In genomic region chr19:4403005-4403761, GRCh38 we compare ENCODE assay signal across 8 cellular contexts. TPM values are rescaled to one million over a fixed set of nuclear protein-coding genes. Genes with fewer than 3 reads are reported as not detected.
DNase-seq lines count a peak whose midpoint lies in the region; ATAC-seq and TF ChIP-seq lines count a peak whose summit lies in the region.

No MANE protein-coding gene starts in this region.

- TF ChIP-seq POLR2A in NB4 (IDR thresholded peaks at IDR 0.05; ENCODE audit: extremely low read depth, insufficient read length) = no peak

- peak overlapping the region; percentile 16 for H2BK12ac ChIP-seq in neuronal stem cell (ENCODE audit: low read length)

- peaks cover 62% of the 10 kb centered on the region for H3K4me1 ChIP-seq in DND-41 (ENCODE audit: insufficient read depth, low read length)
- peaks cover 29% of the 10 kb centered on the region for H3K4me1 ChIP-seq in effector memory CD4-positive, alpha-beta T cell (ENCODE audit: control insufficient read depth, insufficient read depth, low read length, poor library complexity, severe bottlenecking)
- peaks cover 7 to 15% of the 10 kb centered on the region in 2 donors for H3K4me1 ChIP-seq in neuronal stem cell (ENCODE audit: control insufficient read depth in 2 of 2, insufficient read depth in 1 of 2, low read depth in 1 of 2, low read length in 2 of 2)

- peak overlapping the region; percentile 72 for H2BK5ac ChIP-seq in neuronal stem cell (ENCODE audit: low read length)

- no peaks in the 10 kb centered on the region for H3K9me3 ChIP-seq in DND-41 (ENCODE audit: insufficient read depth, low read length, severe bottlenecking)
- H3K9me3 ChIP-seq in effector memory CD4-positive, alpha-beta T cell (ENCODE audit: control insufficient read depth, low read length) = no peaks in the 10 kb centered on the region
- H3K9me3 ChIP-seq in neuronal stem cell (replicated peaks in 1 of 2; ENCODE audit: control insufficient read depth in 2 of 2, insufficient read depth in 1 of 2, low read depth in 1 of 2, low read length in 2 of 2) = no peaks in the 10 kb centered on the region

- no peak for ATAC-seq in DND-41 (ENCODE audit: insufficient read depth, low read depth)
- ATAC-seq in GM18517 (IDR thresholded peaks at IDR 0.05; ENCODE audit: unreplicated experiment) = no peak
- ATAC-seq in sciatic nerve = no peak

- peak overlapping the region; percentile 95 for H3K18ac ChIP-seq in neuronal stem cell (ENCODE audit: low read length)

- peak overlapping the region; percentile 68 for H3K4ac ChIP-seq in neuronal stem cell (ENCODE audit: low read length)

- H2AFZ ChIP-seq in DND-41 (ENCODE audit: low read depth, low read length) (peak overlapping the region; percentile 59), neuronal stem cell (ENCODE audit: low read length) (peak overlapping the region; percentile 77)

- no peak overlapping the region for H4K8ac ChIP-seq in neuronal stem cell (ENCODE audit: low read depth, low read length)

- DNase-seq in DND-41 (peak; percentile 20), NB4 (ENCODE audit: low read depth) (peak; percentile 28), neuronal stem cell (ENCODE audit: low spot score) (no peak), posterior cingulate gyrus (no peak), NCI-H1048 (lab: John Stamatoyannopoulos, UW) (no peak), sciatic nerve (ENCODE audit: low spot score) (no peak)
- DNase-seq in effector memory CD4-positive, alpha-beta T cell = no peak

- H3K4me2 ChIP-seq in DND-41 (ENCODE audit: insufficient read depth, low read length) = peak overlapping the region; percentile 87
- H3K4me2 ChIP-seq in neuronal stem cell (ENCODE audit: insufficient read depth, low read length, poor library complexity, severe bottlenecking) = peak overlapping the region; percentile 84

- H4K20me1 ChIP-seq in DND-41 (ENCODE audit: insufficient read depth, low read length) = peaks cover 53% of the 10 kb centered on the region

- peaks cover 11% of the 10 kb centered on the region for H3K79me1 ChIP-seq in neuronal stem cell (ENCODE audit: low read depth, low read length)

- H3K27ac ChIP-seq in DND-41 (ENCODE audit: low read length) = peak overlapping the region; percentile 84
- H3K27ac ChIP-seq in effector memory CD4-positive, alpha-beta T cell (ENCODE audit: insufficient read depth, low read length, poor library complexity, severe bottlenecking) = peak overlapping the region; percentile 57
- no peak overlapping the region for H3K27ac ChIP-seq in neuronal stem cell (replicated peaks; ENCODE audit: low read length)

- no peak overlapping the region for H4K91ac ChIP-seq in neuronal stem cell (ENCODE audit: low read depth, low read length, poor library complexity)

- H3K23ac ChIP-seq in neuronal stem cell (ENCODE audit: low read depth, low read length, poor library complexity) = peak overlapping the region; percentile 6

- peak overlapping the region; percentile 20 for H2AK5ac ChIP-seq in neuronal stem cell (ENCODE audit: low read depth, low read length)

- H3K36me3 ChIP-seq in DND-41 (ENCODE audit: insufficient read depth, low read length) (peaks cover 40% of the 10 kb centered on the region), neuronal stem cell (replicated peaks in 1 of 2; ENCODE audit: control insufficient read depth in 2 of 2, insufficient read depth in 2 of 2, low read length in 2 of 2) (peaks cover 11 to 47% of the 10 kb centered on the region in 2 donors)
- no peaks in the 10 kb centered on the region for H3K36me3 ChIP-seq in effector memory CD4-positive, alpha-beta T cell (ENCODE audit: control insufficient read depth, insufficient read depth, low read length)

- H3K4me3 ChIP-seq in DND-41 (ENCODE audit: low read depth in 1 of 2, low read length in 2 of 2) (peak overlapping the region; percentile 65 to 71; a peak in 3 of 4 replicates), NB4 (ENCODE audit: low read depth, low read length) (peak overlapping the region; percentile 93), neuronal stem cell (ENCODE audit: low read length in 2 of 2) (peak overlapping the region; percentile 89)
- H3K4me3 ChIP-seq in effector memory CD4-positive, alpha-beta T cell (ENCODE audit: insufficient read depth, low read depth, low read length, poor library complexity, severe bottlenecking) = peak overlapping the region; percentile 76

- WGBS in neuronal stem cell (ENCODE audit: extremely low coverage in 2 of 2, insufficient read length in 2 of 2, insufficient replicate concordance in 1 of 2), 2 donors = no CpG with 5 or more reads among the region's 32 CpGs

- peaks cover 81% of the 10 kb centered on the region for H3K79me2 ChIP-seq in DND-41 (ENCODE audit: insufficient read depth, low read length)

- TF ChIP-seq CTCF in DND-41 (IDR thresholded peaks at IDR 0.05; ENCODE audit: borderline replicate concordance, extremely low read depth, low read length, poor library complexity, severe bottlenecking) = no peak
- TF ChIP-seq CTCF in NB4 (IDR thresholded peaks at IDR 0.05; ENCODE audit: low read depth, low read length) = no peak

- H3K9ac ChIP-seq in DND-41 (ENCODE audit: low read depth, low read length) = peak overlapping the region; percentile 92
- H3K9ac ChIP-seq in neuronal stem cell (ENCODE audit: low read depth, low read length, poor library complexity) = peak overlapping the region; percentile 94

- H2BK120ac ChIP-seq in neuronal stem cell (ENCODE audit: low read depth, low read length) = no peak overlapping the region

- H3K27me3 ChIP-seq in DND-41 (ENCODE audit: insufficient read depth, low read length, poor library complexity) (no peaks in the 10 kb centered on the region), neuronal stem cell (ENCODE audit: control insufficient read depth in 3 of 3, insufficient read depth in 3 of 3, low read depth in 1 of 3, low read length in 3 of 3) (no peaks in the 10 kb centered on the region)
- H3K27me3 ChIP-seq in effector memory CD4-positive, alpha-beta T cell (replicated peaks; ENCODE audit: control insufficient read depth, insufficient read depth, low read length, poor library complexity, severe bottlenecking) = no peaks in the 10 kb centered on the region

- intact Hi-C loops in posterior cingulate gyrus (cut with DNase I) (loop anchor here (5.0 kb wide), 1 partner anchor 136 kb away; no protein-coding TSS in a partner anchor), sciatic nerve (cut with DNase I) (no loop called here)

- peak overlapping the region; percentile 46 for H2BK15ac ChIP-seq in neuronal stem cell (ENCODE audit: low read length)

- peak overlapping the region; percentile 99 for H3K14ac ChIP-seq in neuronal stem cell (ENCODE audit: low read length)

RNA-seq across cellular contexts. Expression of gene CHAF1A, which starts 0.7 kb away (rescaled TPM):
- polyA plus RNA-seq in neuronal stem cell (2013, experiment 1 of 2) = 59.2 TPM
- polyA plus RNA-seq in neuronal stem cell (2013, experiment 2 of 2) = 56.4 TPM
- total RNA-seq in sciatic nerve = 8.0 TPM

RNA-seq across cellular contexts. Expression of gene SH3GL1, which starts 2.8 kb away (rescaled TPM):
- 88.3 TPM for polyA plus RNA-seq in neuronal stem cell (2013, experiment 1 of 2)
- polyA plus RNA-seq in neuronal stem cell (2013, experiment 2 of 2) = 86.1 TPM
- 71.8 TPM for total RNA-seq in sciatic nerve

RNA-seq across cellular contexts. Expression of gene UBXN6, which starts 54.4 kb away (rescaled TPM):
- polyA plus RNA-seq in neuronal stem cell (2013, experiment 1 of 2) = 28.2 TPM
- 29.6 TPM for polyA plus RNA-seq in neuronal stem cell (2013, experiment 2 of 2)
- total RNA-seq in sciatic nerve = 107 TPM

RNA-seq across cellular contexts. Expression of gene MPND, which starts 59.8 kb away (rescaled TPM):
- 20.6 TPM for polyA plus RNA-seq in neuronal stem cell (2013, experiment 1 of 2)
- 22.4 TPM for polyA plus RNA-seq in neuronal stem cell (2013, experiment 2 of 2)
- total RNA-seq in sciatic nerve = 13.1 TPM

Comparison
In these comparisons a context has a peak if more than half of its experiments do, and no peak if none do; other contexts are left out.
1. DNase-seq: peak in DND-41 (single experiment) and NB4 (single experiment); none in effector memory CD4-positive, alpha-beta T cell (0 of 3), neuronal stem cell (single experiment), posterior cingulate gyrus (0 of 10), NCI-H1048 (single experiment) and sciatic nerve (single experiment).
2. Peak in every context shown above with its lines, with median percentiles within 50 percentile points of each other: H3K4me3 ChIP-seq.